8 cellular contexts compared by ENCODE assay signal in the genomic region with DNA sequence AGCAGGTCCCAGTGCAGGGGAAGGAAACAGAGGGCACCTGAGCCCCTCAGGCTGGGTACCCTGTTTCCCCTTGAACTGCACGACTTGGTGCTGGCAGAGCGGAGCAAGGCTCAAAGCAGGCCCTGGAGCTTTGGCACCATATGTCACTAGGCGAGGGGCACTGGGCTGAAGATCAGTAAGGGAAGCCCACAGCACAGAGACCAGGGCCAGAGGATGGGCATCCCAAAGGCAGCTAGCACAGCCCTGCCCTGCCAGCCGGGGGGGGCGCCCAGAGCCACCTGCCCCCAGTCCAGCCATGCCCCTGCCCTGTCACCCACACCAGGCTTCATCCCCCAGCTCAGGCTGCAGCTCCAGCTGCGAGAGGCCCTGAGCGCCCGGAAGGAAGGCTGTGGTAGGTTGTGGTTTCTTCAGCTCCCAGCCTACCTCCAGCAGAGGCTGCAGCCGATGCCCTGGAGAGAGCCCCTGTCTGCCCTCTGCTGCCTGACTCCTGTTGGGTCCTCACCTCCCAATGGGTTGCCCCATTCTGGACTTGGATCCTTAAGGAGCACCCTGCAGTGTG. TPM values are rescaled to one million over a fixed set of nuclear protein-coding genes. Genes with fewer than 3 reads are reported as not detected.
A peak's percentile ranks its signal among the peaks of the same experiment; 100 is the strongest.
DNase-seq lines count a peak whose midpoint lies in the region; ATAC-seq and TF ChIP-seq lines count a peak whose summit lies in the region.

No MANE protein-coding gene starts in this region.

- H3K4me1 Mint-ChIP-seq in activated CD8-positive, alpha-beta T cell treated with anti-CD3 and anti-CD28 coated beads, Interleukin-2, amount 10 ng/mL, durations not matched to agents 7 days and 5 days (ENCODE audit: low read depth) = peaks cover 70% of the 10 kb centered on the region

- TF ChIP-seq CTCF in A673 (conservative IDR thresholded peaks at IDR 0.05; ENCODE audit: low read depth, low read length) (no peak), colonic mucosa (IDR thresholded peaks at IDR 0.05) (no peak)

- no peaks in the 10 kb centered on the region for H3K9me3 Mint-ChIP-seq in activated CD8-positive, alpha-beta T cell treated with anti-CD3 and anti-CD28 coated beads, Interleukin-2, amount 10 ng/mL, durations not matched to agents 7 days and 5 days (ENCODE audit: insufficient read depth)

- H3K4me1 ChIP-seq in A673 (ENCODE audit: insufficient read depth, low read length, poor library complexity, severe bottlenecking) (peaks cover 47% of the 10 kb centered on the region), colonic mucosa (peaks cover 41% of the 10 kb centered on the region)

- peak overlapping the region; percentile 69 for H3K4me3 Mint-ChIP-seq in activated CD8-positive, alpha-beta T cell treated with anti-CD3 and anti-CD28 coated beads, Interleukin-2, amount 10 ng/mL, durations not matched to agents 7 days and 5 days

- H3K36me3 ChIP-seq in A673 (ENCODE audit: insufficient read depth, low read length, poor library complexity, severe bottlenecking) = no peaks in the 10 kb centered on the region
- H3K36me3 ChIP-seq in colonic mucosa = no peaks in the 10 kb centered on the region

- ATAC-seq in GM18867 (IDR thresholded peaks at IDR 0.05; ENCODE audit: unreplicated experiment) (peak; percentile 65), GM21515 (IDR thresholded peaks at IDR 0.05; ENCODE audit: unreplicated experiment) (no peak)
- peak; percentile 90 for ATAC-seq in activated CD8-positive, alpha-beta T cell treated with anti-CD3 and anti-CD28 coated beads, Interleukin-2, amount 10 ng/mL, durations not matched to agents 7 days and 5 days

- intact Hi-C loops in A673 (cut with micrococcal nuclease; ENCODE audit: unreplicated experiment) (no loop called here), colonic mucosa (cut with DNase I) (no loop called here)

- H3K36me3 Mint-ChIP-seq in activated CD8-positive, alpha-beta T cell treated with anti-CD3 and anti-CD28 coated beads, Interleukin-2, amount 10 ng/mL, durations not matched to agents 7 days and 5 days (ENCODE audit: low read depth) = peaks cover 33% of the 10 kb centered on the region

- peak overlapping the region in 1 of 2 donors; percentile 64 for H3K9ac ChIP-seq in colonic mucosa (ENCODE audit: low read depth in 2 of 2, low read length in 2 of 2)

- H3K27ac Mint-ChIP-seq in activated CD8-positive, alpha-beta T cell treated with anti-CD3 and anti-CD28 coated beads, Interleukin-2, amount 10 ng/mL, durations not matched to agents 7 days and 5 days = peak overlapping the region; percentile 91

- H3K27ac ChIP-seq in A673 (ENCODE audit: low read depth, low read length, poor library complexity, severe bottlenecking) = peak overlapping the region; percentile 82
- no peak overlapping the region for H3K27ac ChIP-seq in colonic mucosa

- POLR2A ChIA-PET in A673 (lab: Charles Lee; ENCODE audit: low non-redundant PET) = no interaction called here
- POLR2A ChIA-PET in activated CD8-positive, alpha-beta T cell treated with anti-CD3 and anti-CD28 coated beads, Interleukin-2, amount 10 ng/mL, durations not matched to agents 7 days and 5 days (lab: Charles Lee) = interaction anchor here (0.9 to 3.8 kb wide), 8 partner anchors 8 to 114 kb away, joined by 3 to 26 read pairs (median 5); a partner anchor contains a TSS

- no peaks in the 10 kb centered on the region for H3K27me3 Mint-ChIP-seq in activated CD8-positive, alpha-beta T cell treated with anti-CD3 and anti-CD28 coated beads, Interleukin-2, amount 10 ng/mL, durations not matched to agents 7 days and 5 days (ENCODE audit: low read depth)

- no peaks in the 10 kb centered on the region for H3K27me3 ChIP-seq in A673 (replicated peaks; ENCODE audit: insufficient read depth, low read depth, low read length, poor library complexity)
- H3K27me3 ChIP-seq in colonic mucosa = no peaks in the 10 kb centered on the region

- H3K9me3 ChIP-seq in A673 (ENCODE audit: low read depth, low read length, poor library complexity, severe bottlenecking) (no peaks in the 10 kb centered on the region), colonic mucosa (no peaks in the 10 kb centered on the region)

- DNase-seq in A673 (ENCODE audit: low spot score) = no peak
- DNase-seq in Jurkat, Clone E6-1 (ENCODE audit: low read depth, low spot score) = peak; percentile 71
- DNase-seq in activated CD8-positive, alpha-beta T cell treated with anti-CD3 and anti-CD28 coated beads, Interleukin-2, amount 10 ng/mL, durations not matched to agents 7 days and 5 days = peak; percentile 82
- peak; percentile 28 for DNase-seq in left kidney (ENCODE audit: low read depth, low spot score)
- no peak for DNase-seq in colonic mucosa
- DNase-seq in stimulated activated CD4-positive, alpha-beta T cell treated with anti-CD3 and anti-CD28 coated beads, Interleukin-2, amount 100 ng/mL, for 48 hours = no peak

- H3K4me3 ChIP-seq in A673 (ENCODE audit: low read depth, low read length, poor library complexity, severe bottlenecking) (no peak overlapping the region), colonic mucosa (no peak overlapping the region)
- H3K4me3 ChIP-seq in Jurkat, Clone E6-1 (ENCODE audit: low read length) = peak overlapping the region; percentile 33

- CTCF ChIA-PET in A673 (lab: Charles Lee) = no interaction called here
- CTCF ChIA-PET in activated CD8-positive, alpha-beta T cell treated with anti-CD3 and anti-CD28 coated beads, Interleukin-2, amount 10 ng/mL, durations not matched to agents 7 days and 5 days (lab: Charles Lee) = interaction anchor here (0.6 to 6.8 kb wide), 14 partner anchors 9 to 392 kb away, joined by 3 to 79 read pairs (median 18); a partner anchor contains a TSS

- BruUV-seq in A673 (replicated peaks; lab: Mats Ljungman, UMichigan) = no TSS peak

RNA-seq across cellular contexts. Expression of a gene that starts 10.9 kb away (rescaled TPM):
- total RNA-seq in A673 (2021) (33.8 and 47.9 TPM in 2 replicates), colonic mucosa (100 to 1,000 TPM; 186 to 244 TPM)
- 147 TPM for polyA plus RNA-seq in Jurkat, Clone E6-1 (2012; ENCODE audit: insufficient read depth, insufficient read length)
- 100 to 1,000 TPM; 286 to 296 TPM for total RNA-seq in activated CD8-positive, alpha-beta T cell treated with anti-CD3 and anti-CD28 coated beads, Interleukin-2, amount 10 ng/mL, durations not matched to agents 7 days and 5 days

RNA-seq across cellular contexts. Expression of a gene that starts 16.8 kb away (rescaled TPM):
- total RNA-seq in A673 (2021) (55.6 and 60.6 TPM in 2 replicates), colonic mucosa (10 to 100 TPM; 28.4 to 52.6 TPM)
- 47.5 TPM for polyA plus RNA-seq in Jurkat, Clone E6-1 (2012; ENCODE audit: insufficient read depth, insufficient read length)
- total RNA-seq in activated CD8-positive, alpha-beta T cell treated with anti-CD3 and anti-CD28 coated beads, Interleukin-2, amount 10 ng/mL, durations not matched to agents 7 days and 5 days = 10 to 100 TPM; 28.3 to 30.7 TPM

RNA-seq across cellular contexts. Expression of a gene that starts 22.3 kb away (rescaled TPM):
- total RNA-seq in A673 (2021) = not detected in 2 replicates
- 59.9 TPM for polyA plus RNA-seq in Jurkat, Clone E6-1 (2012; ENCODE audit: insufficient read depth, insufficient read length)
- total RNA-seq in activated CD8-positive, alpha-beta T cell treated with anti-CD3 and anti-CD28 coated beads, Interleukin-2, amount 10 ng/mL, durations not matched to agents 7 days and 5 days = 10 to 100 TPM; 19.1 to 19.6 TPM
- 1 to 10 TPM; 4.5 to 7.2 TPM for total RNA-seq in colonic mucosa

RNA-seq across cellular contexts. Expression of a gene that starts 46.6 kb away (rescaled TPM):
- not detected in 2 replicates for total RNA-seq in A673 (2021)
- not detected for polyA plus RNA-seq in Jurkat, Clone E6-1 (2012; ENCODE audit: insufficient read depth, insufficient read length)
- not detected for total RNA-seq in activated CD8-positive, alpha-beta T cell treated with anti-CD3 and anti-CD28 coated beads, Interleukin-2, amount 10 ng/mL, durations not matched to agents 7 days and 5 days
- 1 to 10 TPM; 1.0 to 1.1 TPM for total RNA-seq in colonic mucosa

Comparison
In these comparisons a context has a peak if more than half of its experiments do, and no peak if none do; other contexts are left out.
1. DNase-seq: peak in Jurkat, Clone E6-1 (single experiment), activated CD8-positive, alpha-beta T cell treated with anti-CD3 and anti-CD28 coated beads, Interleukin-2, amount 10 ng/mL, durations not matched to agents 7 days and 5 days (single experiment) and left kidney (single experiment); none in A673 (single experiment), colonic mucosa (single experiment) and stimulated activated CD4-positive, alpha-beta T cell treated with anti-CD3 and anti-CD28 coated beads, Interleukin-2, amount 100 ng/mL, for 48 hours (0 of 2).